ENCODE assay signal across 8 cellular contexts in genomic region chr10:59337254-59337653, GRCh38. TPM values are rescaled to one million over a fixed set of nuclear protein-coding genes. Genes with fewer than 3 reads are reported as not detected.
A peak's percentile ranks its signal among the peaks of the same experiment; 100 is the strongest.
DNase-seq lines count a peak whose midpoint lies in the region; FAIRE-seq and TF ChIP-seq lines count a peak whose summit lies in the region.

No MANE protein-coding gene starts in this region.

- peak; percentile 79 for DNase-seq in NCI-H1105 (lab: John Stamatoyannopoulos, UW)
- peak; percentile 79 for DNase-seq in cerebellar cortex (ENCODE audit: low spot score)
- DNase-seq in left kidney (ENCODE audit: low read depth, low spot score) = peak; percentile 57
- DNase-seq in suprapubic skin (ENCODE audit: low spot score in 2 of 2) = no peak
- DNase-seq in SW 1271 (lab: John Stamatoyannopoulos, UW) = no peak
- no peak for DNase-seq in stimulated activated CD8-positive, alpha-beta memory T cell treated with anti-CD3 and anti-CD28 coated beads, Interleukin-4, amount 100 ng/mL, for 48 hours
- DNase-seq in frontal cortex (ENCODE audit: low spot score in 2 of 2) = no peak
- no peak for DNase-seq in activated CD4-positive, alpha-beta T cell treated with anti-CD3 and anti-CD28 coated beads, Interleukin-2, amount 50 U/mL, for 48 hours

- TF ChIP-seq EP300 in suprapubic skin (IDR thresholded peaks at IDR 0.05) = no peak

- H3K4me3 ChIP-seq in suprapubic skin = no peak overlapping the region

- TF ChIP-seq POLR2A in suprapubic skin (IDR thresholded peaks at IDR 0.05) = no peak

- FAIRE-seq in frontal cortex (lab: Jason Lieb, UNC) = no peak

- H3K4me1 ChIP-seq in suprapubic skin = peaks cover 26% of the 10 kb centered on the region

- H3K27me3 ChIP-seq in suprapubic skin = no peaks in the 10 kb centered on the region

- peak overlapping the region; percentile 57 for H3K27ac ChIP-seq in suprapubic skin

- H3K36me3 ChIP-seq in suprapubic skin = no peaks in the 10 kb centered on the region

- no peak for TF ChIP-seq CTCF in suprapubic skin (IDR thresholded peaks at IDR 0.05)

- H3K9me3 ChIP-seq in suprapubic skin = no peaks in the 10 kb centered on the region

RNA-seq across cellular contexts. Expression of gene FAM13C, which starts 25.1 kb away (rescaled TPM):
- total RNA-seq in suprapubic skin (10 to 100 TPM in 2 of 4 donors, 1 to 10 TPM in 2; 6.0 to 21.8 (median 10.5) TPM), frontal cortex (20.8 TPM)

Comparison
In these comparisons a context has a peak if more than half of its experiments do, and no peak if none do; other contexts are left out.
1. DNase-seq: peak in NCI-H1105 (single experiment), cerebellar cortex (single experiment) and left kidney (single experiment); none in suprapubic skin (0 of 2), SW 1271 (0 of 2), stimulated activated CD8-positive, alpha-beta memory T cell treated with anti-CD3 and anti-CD28 coated beads, Interleukin-4, amount 100 ng/mL, for 48 hours (single experiment), frontal cortex (0 of 2) and activated CD4-positive, alpha-beta T cell treated with anti-CD3 and anti-CD28 coated beads, Interleukin-2, amount 50 U/mL, for 48 hours (0 of 2).